In the genomic region with DNA sequence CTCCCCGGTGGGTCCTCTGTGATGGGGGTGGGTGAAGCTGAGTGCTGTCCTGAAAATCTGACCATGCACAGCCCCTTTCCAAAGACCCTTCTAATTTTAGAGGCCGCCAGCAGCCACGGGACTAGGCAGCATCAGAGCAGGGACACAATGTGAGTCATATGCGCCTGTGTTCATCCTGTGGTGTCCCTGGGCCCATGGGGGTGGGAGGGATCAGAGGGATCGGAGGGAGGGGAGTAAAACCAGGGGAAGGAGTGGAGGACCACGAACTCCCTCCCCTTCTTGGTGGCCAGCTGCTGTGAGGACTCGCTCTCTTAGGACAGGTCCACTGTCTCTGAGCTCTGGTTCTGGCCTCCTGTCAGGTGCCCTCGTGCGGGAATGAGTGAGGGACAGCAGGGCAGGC, we compare ENCODE assay signal across 1 cellular context.
TF ChIP-seq lines count a peak whose summit lies in the region.

No MANE protein-coding gene starts in this region.

TF ChIP-seq in HepG2, 621 proteins besides CTCF, POLR2A, EP300 and RAD21 (continued from another document):
- TF ChIP-seq RNF2 (conservative IDR thresholded peaks at IDR 0.05; ENCODE audit: low read depth) (no peak), ZNF644 (CRISPR knock-in tag; IDR thresholded peaks at IDR 0.05; ENCODE audit: low read depth) (no peak), HHEX (CRISPR knock-in tag; IDR thresholded peaks at IDR 0.05) (no peak), YEATS4 (CRISPR knock-in tag; IDR thresholded peaks at IDR 0.05; ENCODE audit: borderline replicate concordance) (no peak), KLF15 (CRISPR knock-in tag; IDR thresholded peaks at IDR 0.05; ENCODE audit: borderline replicate concordance) (no peak)
- TF ChIP-seq, protein P1, sequence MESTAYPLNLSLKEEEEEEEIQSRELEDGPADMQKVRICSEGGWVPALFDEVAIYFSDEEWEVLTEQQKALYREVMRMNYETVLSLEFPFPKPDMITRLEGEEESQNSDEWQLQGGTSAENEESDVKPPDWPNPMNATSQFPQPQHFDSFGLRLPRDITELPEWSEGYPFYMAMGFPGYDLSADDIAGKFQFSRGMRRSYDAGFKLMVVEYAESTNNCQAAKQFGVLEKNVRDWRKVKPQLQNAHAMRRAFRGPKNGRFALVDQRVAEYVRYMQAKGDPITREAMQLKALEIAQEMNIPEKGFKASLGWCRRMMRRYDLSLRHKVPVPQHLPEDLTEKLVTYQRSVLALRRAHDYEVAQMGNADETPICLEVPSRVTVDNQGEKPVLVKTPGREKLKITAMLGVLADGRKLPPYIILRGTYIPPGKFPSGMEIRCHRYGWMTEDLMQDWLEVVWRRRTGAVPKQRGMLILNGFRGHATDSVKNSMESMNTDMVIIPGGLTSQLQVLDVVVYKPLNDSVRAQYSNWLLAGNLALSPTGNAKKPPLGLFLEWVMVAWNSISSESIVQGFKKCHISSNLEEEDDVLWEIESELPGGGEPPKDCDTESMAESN (CRISPR knock-in tag; conservative IDR thresholded peaks at IDR 0.05) = no peak
- TF ChIP-seq, protein P2, sequence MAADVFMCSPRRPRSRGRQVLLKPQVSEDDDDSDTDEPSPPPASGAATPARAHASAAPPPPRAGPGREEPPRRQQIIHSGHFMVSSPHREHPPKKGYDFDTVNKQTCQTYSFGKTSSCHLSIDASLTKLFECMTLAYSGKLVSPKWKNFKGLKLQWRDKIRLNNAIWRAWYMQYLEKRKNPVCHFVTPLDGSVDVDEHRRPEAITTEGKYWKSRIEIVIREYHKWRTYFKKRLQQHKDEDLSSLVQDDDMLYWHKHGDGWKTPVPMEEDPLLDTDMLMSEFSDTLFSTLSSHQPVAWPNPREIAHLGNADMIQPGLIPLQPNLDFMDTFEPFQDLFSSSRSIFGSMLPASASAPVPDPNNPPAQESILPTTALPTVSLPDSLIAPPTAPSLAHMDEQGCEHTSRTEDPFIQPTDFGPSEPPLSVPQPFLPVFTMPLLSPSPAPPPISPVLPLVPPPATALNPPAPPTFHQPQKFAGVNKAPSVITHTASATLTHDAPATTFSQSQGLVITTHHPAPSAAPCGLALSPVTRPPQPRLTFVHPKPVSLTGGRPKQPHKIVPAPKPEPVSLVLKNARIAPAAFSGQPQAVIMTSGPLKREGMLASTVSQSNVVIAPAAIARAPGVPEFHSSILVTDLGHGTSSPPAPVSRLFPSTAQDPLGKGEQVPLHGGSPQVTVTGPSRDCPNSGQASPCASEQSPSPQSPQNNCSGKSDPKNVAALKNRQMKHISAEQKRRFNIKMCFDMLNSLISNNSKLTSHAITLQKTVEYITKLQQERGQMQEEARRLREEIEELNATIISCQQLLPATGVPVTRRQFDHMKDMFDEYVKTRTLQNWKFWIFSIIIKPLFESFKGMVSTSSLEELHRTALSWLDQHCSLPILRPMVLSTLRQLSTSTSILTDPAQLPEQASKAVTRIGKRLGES (CRISPR knock-in tag; IDR thresholded peaks at IDR 0.05; ENCODE audit: borderline replicate concordance) = no peak
